1 cellular context compared by ENCODE assay signal in the genomic region with DNA sequence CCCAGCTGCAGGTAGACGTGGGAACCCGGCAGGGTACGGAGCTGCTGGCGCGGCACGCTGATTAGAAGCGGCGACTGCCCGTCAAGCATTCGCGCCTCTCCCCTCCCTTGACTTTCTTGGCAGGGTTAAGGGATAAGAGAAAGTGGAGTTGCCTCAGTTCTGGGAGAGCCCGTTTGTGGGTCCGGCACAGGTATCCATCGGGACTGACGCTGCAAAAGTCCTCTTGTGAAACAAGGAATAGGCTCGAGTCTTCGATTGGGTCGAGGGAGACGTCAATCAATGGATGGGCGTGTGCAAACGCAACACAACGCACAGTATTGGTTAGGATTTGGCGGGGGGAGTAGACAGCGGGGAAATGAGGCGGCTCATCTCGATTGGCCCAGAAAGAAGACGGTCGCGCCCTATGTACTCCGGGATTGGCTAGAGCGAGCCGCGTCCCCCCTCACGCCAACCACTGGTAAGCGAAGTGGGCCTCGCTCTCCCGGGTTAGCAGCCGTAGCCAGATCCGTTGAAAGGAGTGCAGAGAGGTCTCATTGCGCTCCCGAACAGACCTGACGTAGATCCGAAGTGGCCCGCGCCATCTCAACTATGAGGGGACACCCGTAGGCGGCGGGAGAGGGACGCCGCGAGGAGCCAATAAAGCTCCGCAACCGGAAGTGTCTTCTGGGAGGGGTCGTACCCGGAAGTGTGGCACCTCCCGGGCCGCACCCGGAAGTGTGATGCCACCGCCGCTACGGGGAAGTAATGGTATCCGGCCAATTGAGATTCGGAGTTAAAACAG.
A peak's percentile ranks its signal among the peaks of the same experiment; 100 is the strongest.
TF ChIP-seq lines count a peak whose summit lies in the region.

Gene MON1B (plus strand): TSS at position 713 of the 781 bp plus-strand sequence. CDS start 296 bp downstream, outside the sequence.

TF ChIP-seq in K562, 482 proteins besides CTCF, POLR2A, EP300 and RAD21 (continued from another document):
- TF ChIP-seq ZNF407 (IDR thresholded peaks at IDR 0.05; ENCODE audit: low read depth) (no peak), NFRKB (IDR thresholded peaks at IDR 0.05; ENCODE audit: low read depth) (0 out of 2 replicates have a peak, but pooled peaks have one; percentile 11), BRD4 (IDR thresholded peaks at IDR 0.05) (0 out of 2 replicates have a peak, but pooled peaks have one; percentile 10), NFIC (IDR thresholded peaks at IDR 0.05) (peak; percentile 27), ZNF316 (IDR thresholded peaks at IDR 0.05) (no peak), CEBPB (tag; IDR thresholded peaks at IDR 0.05) (peak; percentile 92), NCOA1 (IDR thresholded peaks at IDR 0.05; ENCODE audit: low read depth) (peak; percentile 79), POLR2G (IDR thresholded peaks at IDR 0.05; ENCODE audit: low read depth, low read length) (peak; percentile 87)
